Comparison of ENCODE assay signal across 8 cellular contexts in genomic region chr2:226835796-226836547, GRCh38. TPM values are rescaled to one million over a fixed set of nuclear protein-coding genes. Genes with fewer than 3 reads are reported as not detected.
DNase-seq lines count a peak whose midpoint lies in the region; ATAC-seq and TF ChIP-seq lines count a peak whose summit lies in the region.

A gene with protein sequence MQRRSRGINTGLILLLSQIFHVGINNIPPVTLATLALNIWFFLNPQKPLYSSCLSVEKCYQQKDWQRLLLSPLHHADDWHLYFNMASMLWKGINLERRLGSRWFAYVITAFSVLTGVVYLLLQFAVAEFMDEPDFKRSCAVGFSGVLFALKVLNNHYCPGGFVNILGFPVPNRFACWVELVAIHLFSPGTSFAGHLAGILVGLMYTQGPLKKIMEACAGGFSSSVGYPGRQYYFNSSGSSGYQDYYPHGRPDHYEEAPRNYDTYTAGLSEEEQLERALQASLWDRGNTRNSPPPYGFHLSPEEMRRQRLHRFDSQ (plus strand): TSS chr2:226836054. CDS start chr2:226864694, 28,640 bp downstream.

- CTCF ChIA-PET in IMR-90 (lab: Yijun Ruan, JAX), result interaction anchor here (1.7 kb wide), 1 partner anchor 11 kb away, joined by 8 read pairs; no protein-coding TSS in a partner anchor

- intact Hi-C loops in IMR-90 (cut with micrococcal nuclease), result loop anchor here (1.0 to 5.0 kb wide), 3 partner anchors 36 to 149 kb away; no protein-coding TSS in a partner anchor

- H3K9me3 ChIP-seq in IMR-90 (ENCODE audit: control insufficient read depth, insufficient read depth, low read length) (no peaks in the 10 kb centered on the region), mucosa of stomach (ENCODE audit: control insufficient read depth, low read length) (no peaks in the 10 kb centered on the region)

- peak within 1 kb of the TSS; percentile 85 for H3K23ac ChIP-seq in IMR-90 (ENCODE audit: low read depth, low read length)

- peak within 1 kb of the TSS; percentile 45 for H2AK9ac ChIP-seq in IMR-90 (replicated peaks; ENCODE audit: low read depth, low read length, poor library complexity)

- BruUV-seq in IMR-90 (replicated peaks; lab: Mats Ljungman, UMichigan), result TSS peak; percentile 58

- H2AFZ ChIP-seq in IMR-90 (replicated peaks; ENCODE audit: low read length, poor library complexity), result peak within 1 kb of the TSS; percentile 95

- ATAC-seq in GM21528 (IDR thresholded peaks at IDR 0.05; ENCODE audit: low FRiP score, unreplicated experiment) (peak; percentile 87), IMR-90 (ENCODE audit: low read depth) (peak; percentile 96)

- TF ChIP-seq POLR2A in IMR-90 (IDR thresholded peaks at IDR 0.05; ENCODE audit: low read depth, low read length) (peak; percentile 92), erythroblast (IDR thresholded peaks at IDR 0.05; ENCODE audit: low read length) (peak; percentile 98)

- H4K8ac ChIP-seq in IMR-90 (ENCODE audit: low read depth in 2 of 2, low read length in 2 of 2), result peak within 1 kb of the TSS; percentile 70 to 93

- H3K9me1 ChIP-seq in IMR-90 (ENCODE audit: insufficient read depth, low read length), result peaks cover 5% of the 10 kb centered on the region; the same call in 1 of the 2 replicates

- dilution Hi-C loops in IMR-90 (cut with HindIII; ENCODE audit: low sequenced_read_pairs, unreplicated experiment), result no loop called here

- H3K4me3 ChIP-seq in IMR-90 (ENCODE audit: insufficient read depth, low read depth, low read length), result peak within 1 kb of the TSS; percentile 55
- H3K4me3 ChIP-seq in mucosa of stomach (ENCODE audit: low read length), result peak within 1 kb of the TSS; percentile 96

- WGBS in IMR-90 (ENCODE audit: extremely low coverage in 2 of 2, insufficient read length in 1 of 2), 2 experiments, result 0% methylated on average over 37 of the region's 75 CpGs; no CpG with 5 or more reads in 1 of the 2 experiments

- H3K4me1 Mint-ChIP-seq in activated T-cell treated with anti-CD3 and anti-CD28 coated beads, Interleukin-2, amount 50 U/mL, for 24 hours (ENCODE audit: low read depth), result peaks cover 64% of the 10 kb centered on the region

- H3K14ac ChIP-seq in IMR-90 (replicated peaks; ENCODE audit: low read depth, low read length), result peak within 1 kb of the TSS; percentile 78

- H4K20me1 ChIP-seq in IMR-90 (ENCODE audit: insufficient read depth, low read length), result no peaks in the 10 kb centered on the region

- peak within 1 kb of the TSS; percentile 83 for H3K27ac ChIP-seq in IMR-90 (ENCODE audit: insufficient read depth, low read length)

- H2BK120ac ChIP-seq in IMR-90 (ENCODE audit: low read depth, low read length), result peak within 1 kb of the TSS; percentile 74

- H3K4me2 ChIP-seq in IMR-90 (ENCODE audit: low read depth, low read length), result peak within 1 kb of the TSS; percentile 92

- H3K27me3 Mint-ChIP-seq in activated T-cell treated with anti-CD3 and anti-CD28 coated beads, Interleukin-2, amount 50 U/mL, for 24 hours, result no peaks in the 10 kb centered on the region

- H3K27ac Mint-ChIP-seq in activated T-cell treated with anti-CD3 and anti-CD28 coated beads, Interleukin-2, amount 50 U/mL, for 24 hours, result peak within 1 kb of the TSS; percentile 99

- in situ Hi-C loops in IMR-90 (cut with MboI; ENCODE audit: low sequenced_read_pairs), result no loop called here

- peak within 1 kb of the TSS; percentile 65 for H2AK5ac ChIP-seq in IMR-90 (ENCODE audit: low read depth, low read length)

- peak within 1 kb of the TSS; percentile 86 for H3K56ac ChIP-seq in IMR-90 (ENCODE audit: extremely low read depth, insufficient read depth, low read length)

- peak within 1 kb of the TSS; percentile 73 for H3K9ac ChIP-seq in IMR-90 (ENCODE audit: low read depth, low read length)
- peak within 1 kb of the TSS; percentile 99 for H3K9ac ChIP-seq in mucosa of stomach (ENCODE audit: low read length)

- peaks cover 19 to 33% of the 10 kb centered on the region in 2 experiments for H3K79me1 ChIP-seq in IMR-90 (ENCODE audit: low read depth in 1 of 2, low read length in 2 of 2)

- peak within 1 kb of the TSS; percentile 80 for H4K91ac ChIP-seq in IMR-90 (ENCODE audit: insufficient read depth, low read depth, low read length)

- POLR2A ChIA-PET in IMR-90 (lab: Charles Lee; ENCODE audit: unreplicated experiment), result interaction anchor here (0.5 to 0.7 kb wide), 2 partner anchors 79 to 482 kb away, joined by 3 to 6 read pairs; no protein-coding TSS in a partner anchor

- DNase-seq in DMS 273 treated with DMSO at 0.1 percent for 48 hours (lab: John Stamatoyannopoulos, UW), result peak; percentile 77
- peak; percentile 95 for DNase-seq in IMR-90
- peak; percentile 96 for DNase-seq in activated T-cell treated with anti-CD3 and anti-CD28 coated beads, Interleukin-2, amount 50 U/mL, for 24 hours
- peak; percentile 97 for DNase-seq in erythroblast (lab: John Stamatoyannopoulos, UW)
- peak; percentile 85 for DNase-seq in stimulated activated CD8-positive, alpha-beta memory T cell treated with anti-CD3 and anti-CD28 coated beads, Interleukin-7, amount 100 ng/mL, for 1 hour (ENCODE audit: low read depth in 2 of 2)

- H4K5ac ChIP-seq in IMR-90 (ENCODE audit: low read depth, low read length), result peak within 1 kb of the TSS; percentile 88

- 0 out of 2 replicates have a peak, but pooled peaks cover 2% of the 10 kb centered on the region for H3K36me3 ChIP-seq in IMR-90 (ENCODE audit: control insufficient read depth, insufficient read depth, low read length)
- H3K36me3 ChIP-seq in mucosa of stomach (ENCODE audit: control insufficient read depth, insufficient read depth, low read length), result no peaks in the 10 kb centered on the region

- H3K18ac ChIP-seq in IMR-90 (ENCODE audit: low read depth, low read length), result peak within 1 kb of the TSS; percentile 71

- H3K4ac ChIP-seq in IMR-90 (ENCODE audit: low read depth, low read length), result peak within 1 kb of the TSS; percentile 87

- H3K4me1 ChIP-seq in IMR-90 (ENCODE audit: control insufficient read depth, insufficient read depth, low read length), result peaks cover 2% of the 10 kb centered on the region; the same call in 1 of the 2 replicates
- no peaks in the 10 kb centered on the region for H3K4me1 ChIP-seq in mucosa of stomach (ENCODE audit: control insufficient read depth, insufficient read depth, low read length)

- peak within 1 kb of the TSS; percentile 83 for H2BK5ac ChIP-seq in IMR-90 (ENCODE audit: low read depth, low read length, poor library complexity, severe bottlenecking)

- H3K4me3 Mint-ChIP-seq in activated T-cell treated with anti-CD3 and anti-CD28 coated beads, Interleukin-2, amount 50 U/mL, for 24 hours, result peak within 1 kb of the TSS; percentile 90

- H3K9me3 Mint-ChIP-seq in activated T-cell treated with anti-CD3 and anti-CD28 coated beads, Interleukin-2, amount 50 U/mL, for 24 hours, result peaks cover 2% of the 10 kb centered on the region

- no peak for TF ChIP-seq CTCF in IMR-90 (conservative IDR thresholded peaks at IDR 0.05; ENCODE audit: low read depth, low read length)

- H2BK20ac ChIP-seq in IMR-90 (ENCODE audit: low read depth, low read length), result no peak within 1 kb of the TSS

- H3K27me3 ChIP-seq in IMR-90 (ENCODE audit: control insufficient read depth, insufficient read depth, low read length) (no peaks in the 10 kb centered on the region), mucosa of stomach (ENCODE audit: control insufficient read depth, insufficient read depth, low read length) (no peaks in the 10 kb centered on the region)

- peak within 1 kb of the TSS; percentile 16; the same call in 1 of the 3 replicates for H2BK15ac ChIP-seq in IMR-90 (ENCODE audit: low read depth, low read length)

- peaks cover 83% of the 10 kb centered on the region for H3K36me3 Mint-ChIP-seq in activated T-cell treated with anti-CD3 and anti-CD28 coated beads, Interleukin-2, amount 50 U/mL, for 24 hours (ENCODE audit: low read depth)

- TF ChIP-seq RAD21 in IMR-90 (IDR thresholded peaks at IDR 0.05; ENCODE audit: low read length), result no peak

TF ChIP-seq in IMR-90, 13 proteins besides CTCF, POLR2A, EP300 and RAD21 (continues in another document):
- TF ChIP-seq SMC3 (IDR thresholded peaks at IDR 0.05; ENCODE audit: low read depth, low read length) (0 out of 2 replicates have a peak, but pooled peaks have one; percentile 1), CEBPB (IDR thresholded peaks at IDR 0.05; ENCODE audit: low read depth, low read length) (peak; percentile 80), NFE2L2 (IDR thresholded peaks at IDR 0.05; ENCODE audit: low read depth, low read length) (no peak), MAZ (IDR thresholded peaks at IDR 0.05; ENCODE audit: borderline replicate concordance, low read depth, low read length) (peak; percentile 91), MAFK (IDR thresholded peaks at IDR 0.05; ENCODE audit: low read depth, low read length) (no peak), CHD1 (IDR thresholded peaks at IDR 0.05; ENCODE audit: low read depth, low read length) (no peak), RFX5 (IDR thresholded peaks at IDR 0.05; ENCODE audit: low read depth, low read length) (no peak), BHLHE40 (IDR thresholded peaks at IDR 0.05; ENCODE audit: low read depth, low read length) (peak; percentile 93)

RNA-seq across cellular contexts. Expression of the gene that starts here (rescaled TPM):
- 11.9 and 14.0 TPM in 2 replicates for total RNA-seq in IMR-90 (2012; rRNA removed)
- polyA plus RNA-seq in IMR-90 (2012; rRNA removed), result 9.3 and 9.7 TPM in 2 replicates
- 4.0 and 4.1 TPM in 2 replicates for polyA plus RNA-seq in IMR-90 (2012; cell fraction: cytosol; rRNA removed)
- polyA plus RNA-seq in IMR-90 (2012; cell fraction: nucleus; rRNA removed; ENCODE audit: low replicate concordance), result 3.8 and 8.8 TPM in 2 replicates
- polyA plus RNA-seq in PFSK-1 (2012; ENCODE audit: insufficient read length, low read depth), result 5.8 TPM

Comparison
In these comparisons a context has a peak if more than half of its experiments do, and no peak if none do; other contexts are left out.
1. Peak in every context shown above with its lines: DNase-seq, ATAC-seq, H3K4me3 ChIP-seq and H3K27ac ChIP-seq.